In genomic region chr12:108201808-108202207, GRCh38 we compare ENCODE assay signal across 20 cellular contexts.
DNase-seq lines count a peak whose midpoint lies in the region; ATAC-seq, FAIRE-seq and TF ChIP-seq lines count a peak whose summit lies in the region.
"Had no signal": no experiment of that assay in that cellular context is flagged by ENCODE, and none has a peak within 500 bp of the region (broad histone marks: within the 10 kb centered on the region; RNA-seq: fewer than 3 reads in every experiment).

No MANE protein-coding gene starts in this region.

- peaks cover 12% of the 10 kb centered on the region for H3K4me1 ChIP-seq in endodermal cell (ENCODE audit: control insufficient read depth, insufficient read depth, low read length)
- no peaks in the 10 kb centered on the region for H3K4me1 ChIP-seq in mesodermal cell (ENCODE audit: control insufficient read depth, insufficient read depth, low read length, poor library complexity, severe bottlenecking)
- H3K4me1 ChIP-seq in pancreas, result no peaks in the 10 kb centered on the region

- H3K27me3 ChIP-seq in endodermal cell (ENCODE audit: control insufficient read depth, insufficient read depth, low read length, poor library complexity, severe bottlenecking) (no peaks in the 10 kb centered on the region), pancreas (no peaks in the 10 kb centered on the region)

- H3K4me1 Mint-ChIP-seq in endodermal cell, result peaks cover 22% of the 10 kb centered on the region
- H3K4me1 Mint-ChIP-seq: IgD-negative memory B cell had no signal

- H3K27ac ChIP-seq in endodermal cell (ENCODE audit: low read depth, low read length) (no peak overlapping the region), mesodermal cell (ENCODE audit: low read depth, low read length, severe bottlenecking) (peak overlapping the region; percentile 1), pancreas (no peak overlapping the region)
- H3K27ac ChIP-seq: C4-2B had no signal

- H3K27ac Mint-ChIP-seq in endodermal cell, result no peak overlapping the region
- H3K27ac Mint-ChIP-seq: CD4-positive, alpha-beta T cell had no signal

- H3K9ac ChIP-seq in endodermal cell (ENCODE audit: extremely low read depth, low read length, poor library complexity, severe bottlenecking), result no peak overlapping the region

- peaks cover 16% of the 10 kb centered on the region for H3K9me3 Mint-ChIP-seq in endodermal cell
- H3K9me3 Mint-ChIP-seq: CD4-positive, alpha-beta T cell had no signal

- no peaks in the 10 kb centered on the region for H3K27me3 Mint-ChIP-seq in endodermal cell (ENCODE audit: insufficient read depth)

- H3K9me3 ChIP-seq in endodermal cell (ENCODE audit: control insufficient read depth, low read length) (peaks cover 18% of the 10 kb centered on the region), mesodermal cell (ENCODE audit: control insufficient read depth, low read length) (no peaks in the 10 kb centered on the region), pancreas (no peaks in the 10 kb centered on the region)

- H3K4me3 ChIP-seq in endodermal cell (ENCODE audit: low read length), result no peak overlapping the region
- H3K4me3 ChIP-seq in mesodermal cell (ENCODE audit: extremely low read depth, insufficient read depth, low read length, poor library complexity, severe bottlenecking), result no peak overlapping the region
- H3K4me3 ChIP-seq in pancreas, result no peak overlapping the region

- intact Hi-C loops in sciatic nerve (cut with DNase I) (no loop called here), pancreas (cut with DNase I) (no loop called here)

- ATAC-seq in sciatic nerve (no peak), pancreas (no peak)
- ATAC-seq: HCT116 had no signal

- H3K4me3 Mint-ChIP-seq in endodermal cell, result no peak overlapping the region
- H3K4me3 Mint-ChIP-seq: CD4-positive, alpha-beta T cell; IgD-negative memory B cell had no signal

- H3K36me3 ChIP-seq in endodermal cell (ENCODE audit: control insufficient read depth, insufficient read depth, low read length) (no peaks in the 10 kb centered on the region), mesodermal cell (ENCODE audit: control insufficient read depth, insufficient read depth, low read length) (no peaks in the 10 kb centered on the region), pancreas (no peaks in the 10 kb centered on the region)

- TF ChIP-seq CTCF in endodermal cell (conservative IDR thresholded peaks at IDR 0.05) (peak; percentile 26), pancreas (IDR thresholded peaks at IDR 0.05) (no peak)

- H3K36me3 Mint-ChIP-seq in endodermal cell (ENCODE audit: low read depth), result no peaks in the 10 kb centered on the region

- DNase-seq in NCI-H82 (lab: John Stamatoyannopoulos, UW) (peak; percentile 71), endodermal cell (peak; percentile 80), putamen (ENCODE audit: low spot score) (no peak), sciatic nerve (ENCODE audit: low spot score) (no peak), HuH-7.5 (ENCODE audit: low spot score) (no peak), pancreas (no peak)
- DNase-seq: ACHN; AML-193; CD4-positive, alpha-beta T cell; DMS153; DMS79; GF-D8; GOT3; H7 had no signal

- 44 to 74% methylated on average over 6 of the region's 6 CpGs for WGBS in endodermal cell (ENCODE audit: insufficient coverage in 1 of 2, insufficient read length in 1 of 2), 2 experiments
- WGBS in mesodermal cell (ENCODE audit: insufficient coverage in 2 of 2), 2 experiments, result 65 to 76% methylated on average over 4 to 6 of the region's 6 CpGs
- WGBS in pancreas, 2 donors, result 22 to 24% methylated on average over 6 of the region's 6 CpGs

- FAIRE-seq in pancreas (lab: Jason Lieb, UNC), result no peak
- FAIRE-seq: A204.1, HTR-8/SVneo had no signal

Comparison
In these comparisons a context has a peak if more than half of its experiments do, and no peak if none do; other contexts are left out.
1. DNase-seq: peak in NCI-H82 (single experiment) and endodermal cell (single experiment); none in putamen (single experiment), sciatic nerve (single experiment), HuH-7.5 (single experiment) and pancreas (0 of 6).